In genomic region chr12:65840793-65841670, GRCh38 we compare ENCODE assay signal across 1 cellular context.
TF ChIP-seq lines count a peak whose summit lies in the region.

No MANE protein-coding gene starts in this region.

TF ChIP-seq in SK-N-SH, 30 proteins besides CTCF, POLR2A, EP300 and RAD21 (continued from another document):
- TF ChIP-seq ZBTB33 (IDR thresholded peaks at IDR 0.05; ENCODE audit: borderline replicate concordance, low read depth) (no peak), YY1 (IDR thresholded peaks at IDR 0.05; ENCODE audit: low read depth) (no peak), GATA2 (CRISPR knock-in tag; IDR thresholded peaks at IDR 0.05) (no peak), NFIC (IDR thresholded peaks at IDR 0.05; ENCODE audit: borderline replicate concordance) (no peak), TCF12 (IDR thresholded peaks at IDR 0.05) (0 out of 2 replicates have a peak, but pooled peaks have one; percentile 3)
